ENCODE assay signal across 1 cellular context in the genomic region with DNA sequence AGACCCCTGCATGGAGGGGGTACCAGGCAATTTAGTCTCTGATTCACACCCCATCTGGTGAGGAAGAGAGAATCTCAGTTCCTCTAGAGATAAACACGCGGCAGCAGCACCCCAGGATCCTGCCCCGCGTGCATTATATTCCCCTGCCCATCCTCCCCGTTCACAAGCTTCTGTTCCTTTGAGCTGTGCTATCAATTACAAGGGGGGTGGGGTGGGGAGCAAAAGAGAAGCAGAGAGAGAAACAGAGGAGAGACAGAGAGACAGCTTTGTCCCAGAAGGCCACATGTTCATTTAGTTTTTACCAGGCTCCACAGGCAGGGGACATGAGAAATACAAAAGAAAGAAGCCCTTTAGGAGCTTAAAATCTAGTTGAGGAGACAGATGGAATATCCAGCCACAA.
TF ChIP-seq lines count a peak whose summit lies in the region.

No MANE protein-coding gene starts in this region.

TF ChIP-seq in HepG2, 621 proteins besides CTCF, POLR2A, EP300 and RAD21:
- TF ChIP-seq, protein P1, sequence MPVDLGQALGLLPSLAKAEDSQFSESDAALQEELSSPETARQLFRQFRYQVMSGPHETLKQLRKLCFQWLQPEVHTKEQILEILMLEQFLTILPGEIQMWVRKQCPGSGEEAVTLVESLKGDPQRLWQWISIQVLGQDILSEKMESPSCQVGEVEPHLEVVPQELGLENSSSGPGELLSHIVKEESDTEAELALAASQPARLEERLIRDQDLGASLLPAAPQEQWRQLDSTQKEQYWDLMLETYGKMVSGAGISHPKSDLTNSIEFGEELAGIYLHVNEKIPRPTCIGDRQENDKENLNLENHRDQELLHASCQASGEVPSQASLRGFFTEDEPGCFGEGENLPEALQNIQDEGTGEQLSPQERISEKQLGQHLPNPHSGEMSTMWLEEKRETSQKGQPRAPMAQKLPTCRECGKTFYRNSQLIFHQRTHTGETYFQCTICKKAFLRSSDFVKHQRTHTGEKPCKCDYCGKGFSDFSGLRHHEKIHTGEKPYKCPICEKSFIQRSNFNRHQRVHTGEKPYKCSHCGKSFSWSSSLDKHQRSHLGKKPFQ (CRISPR knock-in tag; IDR thresholded peaks at IDR 0.05; ENCODE audit: insufficient replicate concordance): no peak
- 0 out of 2 replicates have a peak, but pooled peaks have one; percentile 30 for TF ChIP-seq MED13 (CRISPR knock-in tag; IDR thresholded peaks at IDR 0.05)
